Comparison of ENCODE assay signal across 2 cellular contexts in the genomic region with DNA sequence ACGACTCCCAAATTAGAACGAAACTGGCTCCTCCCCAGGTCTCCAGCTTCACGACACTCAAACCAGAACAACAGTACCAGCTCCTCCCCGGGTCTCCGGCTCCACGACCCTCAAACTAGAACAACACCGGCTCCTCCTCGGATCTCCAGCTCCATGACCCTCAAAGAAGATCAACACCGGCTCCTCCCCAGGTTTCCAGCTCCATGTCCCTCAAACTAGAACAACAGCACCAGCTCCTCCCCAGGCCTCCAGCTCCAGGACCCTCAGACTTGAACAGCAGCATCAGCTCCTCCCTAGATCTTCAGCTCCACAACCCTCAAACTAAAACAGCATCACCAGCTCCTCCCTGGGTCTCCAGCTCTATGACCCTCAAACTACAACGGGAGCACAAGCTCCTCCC.
A peak's percentile ranks its signal among the peaks of the same experiment; 100 is the strongest.
TF ChIP-seq lines count a peak whose summit lies in the region.

No MANE protein-coding gene starts in this region.

TF ChIP-seq in HEK293, 187 proteins besides CTCF, POLR2A, EP300 and RAD21 (continued from another document):
- TF ChIP-seq, protein P1, sequence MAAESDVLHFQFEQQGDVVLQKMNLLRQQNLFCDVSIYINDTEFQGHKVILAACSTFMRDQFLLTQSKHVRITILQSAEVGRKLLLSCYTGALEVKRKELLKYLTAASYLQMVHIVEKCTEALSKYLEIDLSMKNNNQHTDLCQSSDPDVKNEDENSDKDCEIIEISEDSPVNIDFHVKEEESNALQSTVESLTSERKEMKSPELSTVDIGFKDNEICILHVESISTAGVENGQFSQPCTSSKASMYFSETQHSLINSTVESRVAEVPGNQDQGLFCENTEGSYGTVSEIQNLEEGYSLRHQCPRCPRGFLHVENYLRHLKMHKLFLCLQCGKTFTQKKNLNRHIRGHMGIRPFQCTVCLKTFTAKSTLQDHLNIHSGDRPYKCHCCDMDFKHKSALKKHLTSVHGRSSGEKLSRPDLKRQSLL (tag by site-specific recombination; IDR thresholded peaks at IDR 0.05): peak; percentile 56; the same call in 1 of the 2 replicates

TF ChIP-seq in SK-N-SH, 30 proteins besides CTCF, POLR2A, EP300 and RAD21 (continued from another document):
- TF ChIP-seq, protein P2, sequence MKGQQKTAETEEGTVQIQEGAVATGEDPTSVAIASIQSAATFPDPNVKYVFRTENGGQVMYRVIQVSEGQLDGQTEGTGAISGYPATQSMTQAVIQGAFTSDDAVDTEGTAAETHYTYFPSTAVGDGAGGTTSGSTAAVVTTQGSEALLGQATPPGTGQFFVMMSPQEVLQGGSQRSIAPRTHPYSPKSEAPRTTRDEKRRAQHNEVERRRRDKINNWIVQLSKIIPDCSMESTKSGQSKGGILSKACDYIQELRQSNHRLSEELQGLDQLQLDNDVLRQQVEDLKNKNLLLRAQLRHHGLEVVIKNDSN (IDR thresholded peaks at IDR 0.05; ENCODE audit: borderline replicate concordance, low read depth): no peak
- TF ChIP-seq YY1 (IDR thresholded peaks at IDR 0.05; ENCODE audit: low read depth) (no peak), TEAD4 (IDR thresholded peaks at IDR 0.05; ENCODE audit: borderline replicate concordance, insufficient read depth) (no peak), JUND (IDR thresholded peaks at IDR 0.05) (no peak), POLR2AphosphoS5 (IDR thresholded peaks at IDR 0.05; ENCODE audit: low read depth, low read length) (no peak), MEF2A (IDR thresholded peaks at IDR 0.05; ENCODE audit: borderline replicate concordance, low read depth) (no peak), NFIC (IDR thresholded peaks at IDR 0.05; ENCODE audit: borderline replicate concordance) (no peak), FOXM1 (IDR thresholded peaks at IDR 0.05; ENCODE audit: low read depth) (no peak)
- TF ChIP-seq, protein P3, sequence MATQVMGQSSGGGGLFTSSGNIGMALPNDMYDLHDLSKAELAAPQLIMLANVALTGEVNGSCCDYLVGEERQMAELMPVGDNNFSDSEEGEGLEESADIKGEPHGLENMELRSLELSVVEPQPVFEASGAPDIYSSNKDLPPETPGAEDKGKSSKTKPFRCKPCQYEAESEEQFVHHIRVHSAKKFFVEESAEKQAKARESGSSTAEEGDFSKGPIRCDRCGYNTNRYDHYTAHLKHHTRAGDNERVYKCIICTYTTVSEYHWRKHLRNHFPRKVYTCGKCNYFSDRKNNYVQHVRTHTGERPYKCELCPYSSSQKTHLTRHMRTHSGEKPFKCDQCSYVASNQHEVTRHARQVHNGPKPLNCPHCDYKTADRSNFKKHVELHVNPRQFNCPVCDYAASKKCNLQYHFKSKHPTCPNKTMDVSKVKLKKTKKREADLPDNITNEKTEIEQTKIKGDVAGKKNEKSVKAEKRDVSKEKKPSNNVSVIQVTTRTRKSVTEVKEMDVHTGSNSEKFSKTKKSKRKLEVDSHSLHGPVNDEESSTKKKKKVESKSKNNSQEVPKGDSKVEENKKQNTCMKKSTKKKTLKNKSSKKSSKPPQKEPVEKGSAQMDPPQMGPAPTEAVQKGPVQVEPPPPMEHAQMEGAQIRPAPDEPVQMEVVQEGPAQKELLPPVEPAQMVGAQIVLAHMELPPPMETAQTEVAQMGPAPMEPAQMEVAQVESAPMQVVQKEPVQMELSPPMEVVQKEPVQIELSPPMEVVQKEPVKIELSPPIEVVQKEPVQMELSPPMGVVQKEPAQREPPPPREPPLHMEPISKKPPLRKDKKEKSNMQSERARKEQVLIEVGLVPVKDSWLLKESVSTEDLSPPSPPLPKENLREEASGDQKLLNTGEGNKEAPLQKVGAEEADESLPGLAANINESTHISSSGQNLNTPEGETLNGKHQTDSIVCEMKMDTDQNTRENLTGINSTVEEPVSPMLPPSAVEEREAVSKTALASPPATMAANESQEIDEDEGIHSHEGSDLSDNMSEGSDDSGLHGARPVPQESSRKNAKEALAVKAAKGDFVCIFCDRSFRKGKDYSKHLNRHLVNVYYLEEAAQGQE (IDR thresholded peaks at IDR 0.05; ENCODE audit: low read depth, low read length): no peak
- TF ChIP-seq, protein P4, sequence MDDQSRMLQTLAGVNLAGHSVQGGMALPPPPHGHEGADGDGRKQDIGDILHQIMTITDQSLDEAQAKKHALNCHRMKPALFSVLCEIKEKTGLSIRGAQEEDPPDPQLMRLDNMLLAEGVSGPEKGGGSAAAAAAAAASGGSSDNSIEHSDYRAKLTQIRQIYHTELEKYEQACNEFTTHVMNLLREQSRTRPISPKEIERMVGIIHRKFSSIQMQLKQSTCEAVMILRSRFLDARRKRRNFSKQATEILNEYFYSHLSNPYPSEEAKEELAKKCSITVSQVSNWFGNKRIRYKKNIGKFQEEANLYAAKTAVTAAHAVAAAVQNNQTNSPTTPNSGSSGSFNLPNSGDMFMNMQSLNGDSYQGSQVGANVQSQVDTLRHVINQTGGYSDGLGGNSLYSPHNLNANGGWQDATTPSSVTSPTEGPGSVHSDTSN (IDR thresholded peaks at IDR 0.05): no peak
TF ChIP-seq in SK-N-SH: peak in this region for 0.
